7 cellular contexts compared by ENCODE assay signal in genomic region chr5:62795912-62796311, GRCh38.
"Had no signal": no experiment of that assay in that cellular context is flagged by ENCODE, and none has a peak within 500 bp of the region (broad histone marks: within the 10 kb centered on the region; RNA-seq: fewer than 3 reads in every experiment).

No MANE protein-coding gene starts in this region.

- H3K4me1 Mint-ChIP-seq: IgD-negative memory B cell had no signal

- H3K4me3 Mint-ChIP-seq: IgD-negative memory B cell had no signal

- H3K27ac Mint-ChIP-seq: IgD-negative memory B cell had no signal

- FAIRE-seq: HepG2, HTR-8/SVneo, K562 had no signal

- H3K4me3 ChIP-seq: K562 had no signal

- H3K27me3 Mint-ChIP-seq: IgD-negative memory B cell had no signal

- DNase-seq: IMR-90, KBM-7 had no signal

- ATAC-seq: HepG2, K562 had no signal

- H3K36me3 Mint-ChIP-seq: IgD-negative memory B cell had no signal

- H3K27ac ChIP-seq: HL-60 had no signal
